Comparison of ENCODE assay signal across 8 cellular contexts in the genomic region with DNA sequence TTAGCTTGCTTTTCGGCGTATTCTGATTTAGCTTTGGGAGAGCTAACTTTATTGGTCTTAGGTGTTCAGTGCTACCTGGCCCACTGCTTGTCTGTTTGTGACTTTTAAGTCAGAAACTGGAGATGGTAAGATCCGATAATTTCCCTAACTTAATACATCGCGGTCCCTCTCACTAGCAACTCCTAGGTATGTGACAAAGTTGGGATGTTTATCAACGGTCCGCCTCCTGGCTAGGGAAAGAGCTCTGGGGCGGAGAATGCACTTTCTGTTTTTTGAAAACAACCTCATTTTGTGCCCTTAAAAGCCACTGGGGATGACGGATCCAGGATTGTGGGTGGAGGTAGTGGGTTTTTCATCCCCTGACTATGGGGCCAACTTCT. TPM values are rescaled to one million over a fixed set of nuclear protein-coding genes. Genes with fewer than 3 reads are reported as not detected.
DNase-seq lines count a peak whose midpoint lies in the region; ATAC-seq and TF ChIP-seq lines count a peak whose summit lies in the region.

No MANE protein-coding gene starts in this region.

- intact Hi-C loops in activated CD4-positive, alpha-beta T cell treated with anti-CD3 and anti-CD28 coated beads for 36 hours (cut with DNase I, micrococcal nuclease): loop anchor here (5.0 to 10.0 kb wide), 7 partner anchors 106 to 1994 kb away; partner anchors contain the start of genes CREBL2 (in 1 of the 2), DUSP16 (in 1 of the 2) and YBX3 (in 1 of the 2)
- intact Hi-C loops in stomach (cut with DNase I; ENCODE audit: low total_unique reads): no loop called here

- no peak for TF ChIP-seq POLR2A in stomach (IDR thresholded peaks at IDR 0.05)

- H3K36me3 Mint-ChIP-seq in activated CD4-positive, alpha-beta T cell treated with anti-CD3 and anti-CD28 coated beads for 36 hours (ENCODE audit: low read depth): peaks cover 54% of the 10 kb centered on the region
- H3K36me3 Mint-ChIP-seq in activated CD8-positive, alpha-beta T cell treated with anti-CD3 and anti-CD28 coated beads, Interleukin-2, amount 10 ng/mL, durations not matched to agents 7 days and 5 days (ENCODE audit: low read depth): peaks cover 63% of the 10 kb centered on the region

- ATAC-seq in activated CD4-positive, alpha-beta T cell treated with anti-CD3 and anti-CD28 coated beads for 36 hours: no peak
- ATAC-seq in activated CD8-positive, alpha-beta T cell treated with anti-CD3 and anti-CD28 coated beads, Interleukin-2, amount 10 ng/mL, durations not matched to agents 7 days and 5 days: no peak
- no peak for ATAC-seq in HG02798 (IDR thresholded peaks at IDR 0.05; ENCODE audit: poor library complexity, unreplicated experiment)

- peak overlapping the region; percentile 70 for H3K4me3 ChIP-seq in iPS-18a (ENCODE audit: low read length)
- peak overlapping the region; percentile 84 to 91 (median 87) for H3K4me3 ChIP-seq in stomach

- no peak overlapping the region for H3K27ac ChIP-seq in iPS-18a (ENCODE audit: low read length)
- peak overlapping the region; percentile 97 to 100 (median 100) for H3K27ac ChIP-seq in stomach

- peak overlapping the region; percentile 14 for H3K9ac ChIP-seq in iPS-18a (ENCODE audit: low read length)

- peaks cover 46% of the 10 kb centered on the region for H3K4me1 Mint-ChIP-seq in activated CD4-positive, alpha-beta T cell treated with anti-CD3 and anti-CD28 coated beads for 36 hours
- H3K4me1 Mint-ChIP-seq in activated CD8-positive, alpha-beta T cell treated with anti-CD3 and anti-CD28 coated beads, Interleukin-2, amount 10 ng/mL, durations not matched to agents 7 days and 5 days (ENCODE audit: low read depth): peaks cover 15% of the 10 kb centered on the region

- peak overlapping the region; percentile 93 for H3K4me3 Mint-ChIP-seq in activated CD4-positive, alpha-beta T cell treated with anti-CD3 and anti-CD28 coated beads for 36 hours
- H3K4me3 Mint-ChIP-seq in activated CD8-positive, alpha-beta T cell treated with anti-CD3 and anti-CD28 coated beads, Interleukin-2, amount 10 ng/mL, durations not matched to agents 7 days and 5 days: peak overlapping the region; percentile 99

- no peak for TF ChIP-seq CTCF in stomach (IDR thresholded peaks at IDR 0.05)

- DNase-seq in activated CD4-positive, alpha-beta T cell treated with anti-CD3 and anti-CD28 coated beads for 36 hours: peak; percentile 36
- no peak for DNase-seq in activated CD4-positive, alpha-beta T cell treated with anti-CD3 and anti-CD28 coated beads for 48 hours
- peak; percentile 38 for DNase-seq in activated CD8-positive, alpha-beta T cell treated with anti-CD3 and anti-CD28 coated beads, Interleukin-2, amount 10 ng/mL, durations not matched to agents 7 days and 5 days
- no peak for DNase-seq in stomach
- DNase-seq in NOMO-1 (lab: John Stamatoyannopoulos, UW; ENCODE audit: unreplicated experiment in 2 of 2): no peak
- no peak for DNase-seq in NCI-H345 treated with DMSO at 0.1 percent for 48 hours (lab: John Stamatoyannopoulos, UW; ENCODE audit: unreplicated experiment)

- peaks cover 88% of the 10 kb centered on the region for H3K27me3 ChIP-seq in iPS-18a (ENCODE audit: control insufficient read depth, insufficient read depth, low read length)
- H3K27me3 ChIP-seq in stomach: no peaks in the 10 kb centered on the region

- POLR2A ChIA-PET in activated CD4-positive, alpha-beta T cell treated with anti-CD3 and anti-CD28 coated beads for 36 hours (lab: Charles Lee): interaction anchor here (1.3 kb wide), 1 partner anchor 21 kb away, joined by 5 read pairs; no protein-coding TSS in a partner anchor
- POLR2A ChIA-PET in activated CD8-positive, alpha-beta T cell treated with anti-CD3 and anti-CD28 coated beads, Interleukin-2, amount 10 ng/mL, durations not matched to agents 7 days and 5 days (lab: Charles Lee): interaction anchor here (0.6 to 16.1 kb wide), 18 partner anchors 7 to 361 kb away, joined by 3 to 516 read pairs (median 5); partner anchors contain the start of genes BORCS5, DUSP16 and GPR19

- peak overlapping the region; percentile 98 for H3K27ac Mint-ChIP-seq in activated CD4-positive, alpha-beta T cell treated with anti-CD3 and anti-CD28 coated beads for 36 hours
- H3K27ac Mint-ChIP-seq in activated CD8-positive, alpha-beta T cell treated with anti-CD3 and anti-CD28 coated beads, Interleukin-2, amount 10 ng/mL, durations not matched to agents 7 days and 5 days: peak overlapping the region; percentile 96

- peaks cover 20% of the 10 kb centered on the region for H3K36me3 ChIP-seq in iPS-18a (ENCODE audit: control insufficient read depth, low read depth, low read length)
- H3K36me3 ChIP-seq in stomach: peaks cover 10 to 26% (median 17%) of the 10 kb centered on the region in 4 donors

- peaks cover 44% of the 10 kb centered on the region for H3K4me1 ChIP-seq in iPS-18a (ENCODE audit: control insufficient read depth, low read depth, low read length)
- H3K4me1 ChIP-seq in stomach: peaks cover 54 to 79% (median 71%) of the 10 kb centered on the region in 4 donors

- no peak for TF ChIP-seq EP300 in stomach (IDR thresholded peaks at IDR 0.05)

- 0 to 1% (median 1%) methylated on average over 9 of the region's 9 CpGs for WGBS in stomach, 5 donors

- H3K9me3 ChIP-seq in iPS-18a (ENCODE audit: control insufficient read depth, low read depth, low read length) (no peaks in the 10 kb centered on the region), stomach (no peaks in the 10 kb centered on the region)

- H3K9me3 Mint-ChIP-seq in activated CD4-positive, alpha-beta T cell treated with anti-CD3 and anti-CD28 coated beads for 36 hours (ENCODE audit: low read depth): no peaks in the 10 kb centered on the region
- no peaks in the 10 kb centered on the region for H3K9me3 Mint-ChIP-seq in activated CD8-positive, alpha-beta T cell treated with anti-CD3 and anti-CD28 coated beads, Interleukin-2, amount 10 ng/mL, durations not matched to agents 7 days and 5 days (ENCODE audit: insufficient read depth)

- CTCF ChIA-PET in activated CD4-positive, alpha-beta T cell treated with anti-CD3 and anti-CD28 coated beads for 36 hours (lab: Charles Lee): interaction anchor here (0.7 to 6.1 kb wide), 3 partner anchors 18 to 155 kb away, joined by 3 to 53 read pairs (median 10); partner anchors contain the start of gene GPR19
- CTCF ChIA-PET in activated CD8-positive, alpha-beta T cell treated with anti-CD3 and anti-CD28 coated beads, Interleukin-2, amount 10 ng/mL, durations not matched to agents 7 days and 5 days (lab: Charles Lee): interaction anchor here (1.1 to 2.2 kb wide), 3 partner anchors 9 to 21 kb away, joined by 4 to 16 read pairs (median 5); no protein-coding TSS in a partner anchor

- no peaks in the 10 kb centered on the region for H3K27me3 Mint-ChIP-seq in activated CD4-positive, alpha-beta T cell treated with anti-CD3 and anti-CD28 coated beads for 36 hours
- H3K27me3 Mint-ChIP-seq in activated CD8-positive, alpha-beta T cell treated with anti-CD3 and anti-CD28 coated beads, Interleukin-2, amount 10 ng/mL, durations not matched to agents 7 days and 5 days (ENCODE audit: low read depth): no peaks in the 10 kb centered on the region

RNA-seq across cellular contexts. Expression of gene CDKN1B, which starts 1.2 kb away (rescaled TPM):
- total RNA-seq in activated CD4-positive, alpha-beta T cell treated with anti-CD3 and anti-CD28 coated beads for 36 hours: 10 to 100 TPM; 34.2 to 37.0 TPM
- 10 to 100 TPM; 90.5 to 96.7 TPM for total RNA-seq in activated CD8-positive, alpha-beta T cell treated with anti-CD3 and anti-CD28 coated beads, Interleukin-2, amount 10 ng/mL, durations not matched to agents 7 days and 5 days
- total RNA-seq in stomach: 10 to 100 TPM; 22.9 to 60.8 (median 40.0) TPM
- 10 to 100 TPM; 17.7 to 27.6 (median 24.7) TPM for polyA plus RNA-seq in stomach

RNA-seq across cellular contexts. Expression of gene GPR19, which starts 22.4 kb away (rescaled TPM):
- 10 to 100 TPM; 19.4 to 19.8 TPM for total RNA-seq in activated CD4-positive, alpha-beta T cell treated with anti-CD3 and anti-CD28 coated beads for 36 hours
- total RNA-seq in activated CD8-positive, alpha-beta T cell treated with anti-CD3 and anti-CD28 coated beads, Interleukin-2, amount 10 ng/mL, durations not matched to agents 7 days and 5 days: 10 to 100 TPM in 1 of 2 experiments, 1 to 10 TPM in 1; 7.9 to 11.0 TPM
- total RNA-seq in stomach: under 1 TPM in 1 of 5 donors, not detected in 4; 0.73 TPM
- under 1 TPM; 0.19 to 0.61 (median 0.23) TPM for polyA plus RNA-seq in stomach

Comparison
In these comparisons a context has a peak if more than half of its experiments do, and no peak if none do; other contexts are left out.
1. DNase-seq: peak in activated CD4-positive, alpha-beta T cell treated with anti-CD3 and anti-CD28 coated beads for 36 hours (single experiment) and activated CD8-positive, alpha-beta T cell treated with anti-CD3 and anti-CD28 coated beads, Interleukin-2, amount 10 ng/mL, durations not matched to agents 7 days and 5 days (single experiment); none in activated CD4-positive, alpha-beta T cell treated with anti-CD3 and anti-CD28 coated beads for 48 hours (single experiment), stomach (single experiment), NOMO-1 (0 of 2) and NCI-H345 treated with DMSO at 0.1 percent for 48 hours (single experiment).
2. RNA of gene GPR19, which starts 22.4 kb away (total RNA-seq): 19.4 to 19.8 TPM in activated CD4-positive, alpha-beta T cell treated with anti-CD3 and anti-CD28 coated beads for 36 hours and 7.9 to 11.0 TPM in activated CD8-positive, alpha-beta T cell treated with anti-CD3 and anti-CD28 coated beads, Interleukin-2, amount 10 ng/mL, durations not matched to agents 7 days and 5 days; 0.73 TPM in stomach; every median in the first group is over 4 times any median in the second.